In genomic region chrX:63913719-63914118, GRCh38 we compare ENCODE assay signal across 29 cellular contexts.
"Had no signal": no experiment of that assay in that cellular context is flagged by ENCODE, and none has a peak within 500 bp of the region (broad histone marks: within the 10 kb centered on the region; RNA-seq: fewer than 3 reads in every experiment).

No MANE protein-coding gene starts in this region.

- H3K36me3 Mint-ChIP-seq: stimulated activated effector memory CD8-positive, alpha-beta T cell treated with anti-CD3 and anti-CD28 coated beads, Interleukin-12 subunit alpha, Interleukin-12 subunit beta, amount 100 ng/mL, for 72 hours; stimulated activated memory B cell treated with anti-CD40 and anti-IgM and Interleukin-4, amounts not matched to agents 10 μg/mL and 1 μg/mL and 100 μg/mL, for 72 hours; type B pancreatic cell had no signal

- H3K36me3 ChIP-seq: stomach, suprapubic skin, thoracic aorta, thyroid gland, tibial artery, tibial nerve, transverse colon, upper lobe of left lung, upper lobe of right lung, uterus, vagina had no signal

- FAIRE-seq: urothelium cell line had no signal

- H3K27ac ChIP-seq: stomach, suprapubic skin, testis, thoracic aorta, thyroid gland, tibial artery, tibial nerve, transverse colon, upper lobe of left lung, upper lobe of right lung, uterus, vagina had no signal

- H3K9me3 ChIP-seq: testis, thyroid gland, transverse colon, upper lobe of right lung, uterus, vagina had no signal

- H3K27me3 ChIP-seq: stomach, suprapubic skin, testis, thyroid gland, tibial artery, tibial nerve, transverse colon, upper lobe of left lung, upper lobe of right lung, uterus, vagina had no signal

- H3K4me1 Mint-ChIP-seq: stimulated activated effector memory CD8-positive, alpha-beta T cell treated with anti-CD3 and anti-CD28 coated beads, Interleukin-12 subunit alpha, Interleukin-12 subunit beta, amount 100 ng/mL, for 72 hours; stimulated activated memory B cell treated with anti-CD40 and anti-IgM and Interleukin-4, amounts not matched to agents 10 μg/mL and 1 μg/mL and 100 μg/mL, for 72 hours; stimulated activated naive B cell treated with anti-CD40 and anti-IgM and Interleukin-4, amounts not matched to agents 10 μg/mL and 1 μg/mL and 100 μg/mL, for 72 hours; stimulated activated naive CD8-positive, alpha-beta T cell treated with anti-CD3 and anti-CD28 coated beads, Interleukin-15, amount 100 ng/mL, for 72 hours had no signal

- DNase-seq: stimulated activated CD4-positive, alpha-beta T cell treated with anti-CD3 and anti-CD28 coated beads, Interleukin-2, amount 100 ng/mL, for 48 hours; stimulated activated CD4-positive, alpha-beta T cell treated with anti-CD3 and anti-CD28 coated beads, Interleukin-4, amount 100 ng/mL, for 1 hour; stimulated activated CD4-positive, alpha-beta T cell treated with anti-CD3 and anti-CD28 coated beads, Interleukin-4, amount 100 ng/mL, for 24 hours; stimulated activated CD4-positive, alpha-beta T cell treated with anti-CD3 and anti-CD28 coated beads, Interleukin-4, amount 100 ng/mL, for 4 hours; stimulated activated CD8-positive, alpha-beta memory T cell treated with anti-CD3 and anti-CD28 coated beads, Interleukin-4, amount 100 ng/mL, for 48 hours; stimulated activated naive B cell treated with anti-CD40 and anti-IgM and Interleukin-4, amounts not matched to agents 10 μg/mL and 1 μg/mL and 100 μg/mL, for 72 hours; stimulated activated naive CD4-positive, alpha-beta T cell; stimulated activated naive CD4-positive, alpha-beta T cell treated with Interleukin-2 at 50 U/mL for 16 hours; stimulated activated naive CD8-positive, alpha-beta T cell treated with anti-CD3 and anti-CD28 coated beads, Interleukin-15, amount 100 ng/mL, for 72 hours; stimulated activated naive CD8-positive, alpha-beta T cell treated with anti-CD3 and anti-CD28 coated beads, Interleukin-15, Interleukin-2, amounts not matched to agents 100 U/mL and 50 U/mL, for 24 hours; stomach; substantia nigra; testis; thyroid gland; tibial artery; transverse colon; trophoblast cell; upper lobe of left lung; upper lobe of right lung; uterus had no signal

- H3K4me1 ChIP-seq: stomach, suprapubic skin, testis, thyroid gland, tibial artery, tibial nerve, transverse colon, upper lobe of left lung, upper lobe of right lung, uterus, vagina had no signal

- H3K27me3 Mint-ChIP-seq: stimulated activated memory B cell treated with anti-CD40 and anti-IgM and Interleukin-4, amounts not matched to agents 10 μg/mL and 1 μg/mL and 100 μg/mL, for 72 hours; stimulated activated naive B cell treated with anti-CD40 and anti-IgM and Interleukin-4, amounts not matched to agents 10 μg/mL and 1 μg/mL and 100 μg/mL, for 72 hours; stimulated activated naive CD8-positive, alpha-beta T cell treated with anti-CD3 and anti-CD28 coated beads, Interleukin-15, amount 100 ng/mL, for 72 hours; stimulated activated naive CD8-positive, alpha-beta T cell treated with anti-CD3 and anti-CD28 coated beads, Interleukin-15, Interleukin-2, amounts not matched to agents 100 ng/mL and 50 ng/mL, for 24 hours; type B pancreatic cell had no signal

- H3K4me3 Mint-ChIP-seq: stimulated activated effector memory CD8-positive, alpha-beta T cell treated with anti-CD3 and anti-CD28 coated beads, Interleukin-12 subunit alpha, Interleukin-12 subunit beta, amount 100 ng/mL, for 72 hours; stimulated activated memory B cell treated with anti-CD40 and anti-IgM and Interleukin-4, amounts not matched to agents 10 μg/mL and 1 μg/mL and 100 μg/mL, for 72 hours; stimulated activated naive B cell treated with anti-CD40 and anti-IgM and Interleukin-4, amounts not matched to agents 10 μg/mL and 1 μg/mL and 100 μg/mL, for 72 hours; stimulated activated naive CD8-positive, alpha-beta T cell treated with anti-CD3 and anti-CD28 coated beads, Interleukin-15, amount 100 ng/mL, for 72 hours; stimulated activated naive CD8-positive, alpha-beta T cell treated with anti-CD3 and anti-CD28 coated beads, Interleukin-15, Interleukin-2, amounts not matched to agents 100 ng/mL and 50 ng/mL, for 24 hours; type B pancreatic cell had no signal

- H3K4me3 ChIP-seq: stomach, suprapubic skin, testis, thoracic aorta, thyroid gland, tibial artery, tibial nerve, transverse colon, upper lobe of left lung, upper lobe of right lung, uterus, vagina had no signal

- ATAC-seq: stimulated activated effector memory CD8-positive, alpha-beta T cell treated with anti-CD3 and anti-CD28 coated beads, Interleukin-12 subunit alpha, Interleukin-12 subunit beta, amount 100 ng/mL, for 72 hours; stimulated activated memory B cell treated with anti-CD40 and anti-IgM and Interleukin-4, amounts not matched to agents 10 μg/mL and 1 μg/mL and 100 μg/mL, for 72 hours; stimulated activated naive B cell treated with anti-CD40 and anti-IgM and Interleukin-4, amounts not matched to agents 10 μg/mL and 1 μg/mL and 100 μg/mL, for 72 hours; stimulated activated naive CD8-positive, alpha-beta T cell treated with anti-CD3 and anti-CD28 coated beads, Interleukin-15, amount 100 ng/mL, for 72 hours; stimulated activated naive CD8-positive, alpha-beta T cell treated with anti-CD3 and anti-CD28 coated beads, Interleukin-15, Interleukin-2, amounts not matched to agents 100 U/mL and 50 U/mL, for 24 hours; upper lobe of right lung had no signal

- H3K27ac Mint-ChIP-seq: stimulated activated effector memory CD8-positive, alpha-beta T cell treated with anti-CD3 and anti-CD28 coated beads, Interleukin-12 subunit alpha, Interleukin-12 subunit beta, amount 100 ng/mL, for 72 hours; stimulated activated memory B cell treated with anti-CD40 and anti-IgM and Interleukin-4, amounts not matched to agents 10 μg/mL and 1 μg/mL and 100 μg/mL, for 72 hours; stimulated activated naive B cell treated with anti-CD40 and anti-IgM and Interleukin-4, amounts not matched to agents 10 μg/mL and 1 μg/mL and 100 μg/mL, for 72 hours; stimulated activated naive CD8-positive, alpha-beta T cell treated with anti-CD3 and anti-CD28 coated beads, Interleukin-15, amount 100 ng/mL, for 72 hours; stimulated activated naive CD8-positive, alpha-beta T cell treated with anti-CD3 and anti-CD28 coated beads, Interleukin-15, Interleukin-2, amounts not matched to agents 100 ng/mL and 50 ng/mL, for 24 hours; type B pancreatic cell had no signal
